8 cellular contexts compared by ENCODE assay signal in the genomic region with DNA sequence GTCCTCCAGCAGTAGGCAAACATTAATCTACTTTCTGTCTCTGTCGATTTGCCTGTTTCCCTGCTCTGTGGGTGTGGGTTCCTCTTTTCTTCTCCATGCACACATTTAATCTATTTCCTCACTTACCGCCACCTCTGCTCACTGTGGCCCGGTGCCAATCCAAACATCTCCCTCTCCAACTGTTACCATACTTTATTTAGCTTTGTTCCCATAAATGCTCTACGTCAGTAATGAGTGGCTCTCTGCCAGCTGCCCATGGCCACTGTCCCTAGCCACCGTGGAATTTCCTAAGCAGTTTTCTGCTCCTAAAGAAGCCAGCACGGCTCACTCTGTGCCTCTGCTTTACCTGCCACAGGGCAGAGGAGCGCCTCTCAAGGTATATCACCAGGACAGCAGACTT. TPM values are rescaled to one million over a fixed set of nuclear protein-coding genes. Genes with fewer than 3 reads are reported as not detected.
DNase-seq lines count a peak whose midpoint lies in the region; ATAC-seq and TF ChIP-seq lines count a peak whose summit lies in the region.

No MANE protein-coding gene starts in this region.

- TF ChIP-seq CTCF in SK-N-SH (IDR thresholded peaks at IDR 0.05) (no peak), Caco-2 (IDR thresholded peaks at IDR 0.05; ENCODE audit: insufficient read depth in 1 of 2, low read depth in 1 of 2, low read length in 1 of 2, severe bottlenecking in 1 of 2, unreplicated experiment in 1 of 2) (no peak)

- DNase-seq in NCI-H1105 (lab: John Stamatoyannopoulos, UW) (peak; percentile 95), SK-N-SH (peak; percentile 77), glomerular visceral epithelial cell (ENCODE audit: extremely low spot score) (peak; percentile 94), Caco-2 (no peak), cerebellum (ENCODE audit: low spot score) (no peak)

- peak; percentile 66 for ATAC-seq in GM21526 (IDR thresholded peaks at IDR 0.05; ENCODE audit: low FRiP score, unreplicated experiment)
- no peak for ATAC-seq in activated T-helper 17 cell treated with anti-CD3 and anti-CD28 coated beads, Interleukin-2, amount 50 U/mL, for 72 hours (replicated peaks)

- H3K4me2 ChIP-seq in SK-N-SH: peak overlapping the region; percentile 53

- H3K27me3 Mint-ChIP-seq in activated T-helper 17 cell treated with anti-CD3 and anti-CD28 coated beads, Interleukin-2, amount 50 U/mL, for 72 hours: peaks cover 8% of the 10 kb centered on the region
- no peaks in the 10 kb centered on the region for H3K27me3 Mint-ChIP-seq in Caco-2 (ENCODE audit: insufficient read depth, unreplicated experiment)

- TF ChIP-seq EP300 in SK-N-SH (IDR thresholded peaks at IDR 0.05; ENCODE audit: borderline replicate concordance in 1 of 2, low read depth in 1 of 2, low read length in 1 of 2): peak in 1 of 2 experiments; percentile 72; a peak in 3 of 4 replicates

- 6% methylated on average over 7 of the region's 7 CpGs for WGBS in SK-N-SH (ENCODE audit: low lambda C conversion rate)

- CTCF ChIA-PET in SK-N-SH (lab: Yijun Ruan, JAX) (interaction anchor here (0.8 to 0.9 kb wide), 2 partner anchors 9 to 21 kb away, joined by 3 to 6 read pairs; no protein-coding TSS in a partner anchor), Caco-2 (lab: Charles Lee) (no interaction called here)

- no peaks in the 10 kb centered on the region for H3K4me1 Mint-ChIP-seq in activated T-helper 17 cell treated with anti-CD3 and anti-CD28 coated beads, Interleukin-2, amount 50 U/mL, for 72 hours
- H3K4me1 Mint-ChIP-seq in Caco-2 (ENCODE audit: low read depth, unreplicated experiment): no peaks in the 10 kb centered on the region

- no peaks in the 10 kb centered on the region for H3K36me3 Mint-ChIP-seq in activated T-helper 17 cell treated with anti-CD3 and anti-CD28 coated beads, Interleukin-2, amount 50 U/mL, for 72 hours (ENCODE audit: low read depth)
- no peaks in the 10 kb centered on the region for H3K36me3 Mint-ChIP-seq in Caco-2 (ENCODE audit: insufficient read depth, unreplicated experiment)

- H3K4me3 Mint-ChIP-seq in activated T-helper 17 cell treated with anti-CD3 and anti-CD28 coated beads, Interleukin-2, amount 50 U/mL, for 72 hours: no peak overlapping the region
- no peak overlapping the region for H3K4me3 Mint-ChIP-seq in Caco-2 (ENCODE audit: unreplicated experiment)

- BruUV-seq in Caco-2 (replicated peaks; lab: Mats Ljungman, UMichigan): no TSS peak

- H3K79me2 ChIP-seq in SK-N-SH (ENCODE audit: insufficient read depth): no peaks in the 10 kb centered on the region

- H2AFZ ChIP-seq in SK-N-SH (ENCODE audit: low read depth): no peak overlapping the region

- 0 out of 2 replicates have a peak, but pooled peaks have one; percentile 9 for TF ChIP-seq RAD21 in SK-N-SH (IDR thresholded peaks at IDR 0.05; ENCODE audit: low read length)

- no peaks in the 10 kb centered on the region for H3F3A ChIP-seq in SK-N-SH (replicated peaks; ENCODE audit: insufficient read depth)

- H3K9me3 Mint-ChIP-seq in activated T-helper 17 cell treated with anti-CD3 and anti-CD28 coated beads, Interleukin-2, amount 50 U/mL, for 72 hours: no peaks in the 10 kb centered on the region
- no peaks in the 10 kb centered on the region for H3K9me3 Mint-ChIP-seq in Caco-2 (ENCODE audit: unreplicated experiment)

- POLR2A ChIA-PET in SK-N-SH (lab: Yijun Ruan, JAX): no interaction called here
- POLR2A ChIA-PET in Caco-2 (lab: Charles Lee): no interaction called here

- H4K20me1 ChIP-seq in SK-N-SH (ENCODE audit: insufficient read depth): no peaks in the 10 kb centered on the region

- H3K27me3 ChIP-seq in SK-N-SH (ENCODE audit: insufficient read depth) (no peaks in the 10 kb centered on the region), skeletal muscle tissue (ENCODE audit: control insufficient read depth in 3 of 3, insufficient read depth in 3 of 3, low read length in 3 of 3) (no peaks in the 10 kb centered on the region), Caco-2 (replicated peaks; ENCODE audit: control insufficient read depth, insufficient read depth, low read length) (no peaks in the 10 kb centered on the region)

- H3K4me3 ChIP-seq in SK-N-SH (ENCODE audit: low read depth in 2 of 2, low read length in 1 of 2) (peak overlapping the region in 1 of 2 experiments; percentile 14; a peak in 2 of 4 replicates), skeletal muscle tissue (ENCODE audit: low read length in 3 of 3) (peak overlapping the region; percentile 3 to 31 (median 23)), Caco-2 (ENCODE audit: low read depth, low read length) (no peak overlapping the region)

- H3K9ac ChIP-seq in SK-N-SH (no peak overlapping the region; the same call in 1 of the 2 replicates), skeletal muscle tissue (ENCODE audit: low read depth in 1 of 3, low read length in 3 of 3) (peak overlapping the region in 2 of 3 donors; percentile 8 to 35)

- intact Hi-C loops in Caco-2 (cut with micrococcal nuclease; ENCODE audit: unreplicated experiment): no loop called here

- no peak overlapping the region for H3K27ac Mint-ChIP-seq in activated T-helper 17 cell treated with anti-CD3 and anti-CD28 coated beads, Interleukin-2, amount 50 U/mL, for 72 hours
- H3K27ac Mint-ChIP-seq in Caco-2 (ENCODE audit: unreplicated experiment): no peak overlapping the region

- H3K4me1 ChIP-seq in SK-N-SH (ENCODE audit: control insufficient read depth in 1 of 2, insufficient read depth in 2 of 2, low read depth in 1 of 2, low read length in 1 of 2) (peaks cover 4 to 12% of the 10 kb centered on the region in 2 experiments; a peak in 1 of 4 replicates), skeletal muscle tissue (ENCODE audit: control insufficient read depth in 3 of 3, insufficient read depth in 3 of 3, low read length in 3 of 3) (peaks cover 4 to 8% (median 6%) of the 10 kb centered on the region in 3 donors), Caco-2 (no peaks in the 10 kb centered on the region)

- H3K27ac ChIP-seq in SK-N-SH (ENCODE audit: low read depth in 2 of 2, low read length in 1 of 2): peak overlapping the region; percentile 16 to 50; a peak in 2 of 4 replicates
- peak overlapping the region; percentile 36 for H3K27ac ChIP-seq in skeletal muscle tissue (ENCODE audit: low read depth, low read length)

- H3K36me3 ChIP-seq in SK-N-SH (replicated peaks in 1 of 2; ENCODE audit: control insufficient read depth in 1 of 2, insufficient read depth in 2 of 2, low read length in 1 of 2) (no peaks in the 10 kb centered on the region), skeletal muscle tissue (ENCODE audit: control insufficient read depth in 3 of 3, insufficient read depth in 3 of 3, low read length in 3 of 3) (no peaks in the 10 kb centered on the region), Caco-2 (ENCODE audit: control insufficient read depth, insufficient read depth, low read length) (no peaks in the 10 kb centered on the region)

- no peaks in the 10 kb centered on the region for H3K9me3 ChIP-seq in SK-N-SH
- no peaks in the 10 kb centered on the region for H3K9me3 ChIP-seq in skeletal muscle tissue (ENCODE audit: control insufficient read depth in 3 of 3, low read length in 3 of 3)
- H3K9me3 ChIP-seq in Caco-2: no peaks in the 10 kb centered on the region

- H3K9me2 ChIP-seq in SK-N-SH: no peaks in the 10 kb centered on the region

TF ChIP-seq in SK-N-SH, 30 proteins besides CTCF, POLR2A, EP300 and RAD21:
- TF ChIP-seq TCF12 (IDR thresholded peaks at IDR 0.05) (peak; percentile 42; the same call in 1 of the 2 replicates), MEF2A (IDR thresholded peaks at IDR 0.05; ENCODE audit: borderline replicate concordance, low read depth) (peak; percentile 58; the same call in 1 of the 2 replicates), RXRA (IDR thresholded peaks at IDR 0.05; ENCODE audit: borderline replicate concordance, low read depth) (no peak), FOSL2 (IDR thresholded peaks at IDR 0.05; ENCODE audit: borderline replicate concordance, low read depth) (no peak), CHD2 (IDR thresholded peaks at IDR 0.05; ENCODE audit: low read length, partially characterized antibody) (peak; percentile 47), NFIC (IDR thresholded peaks at IDR 0.05; ENCODE audit: borderline replicate concordance) (peak; percentile 92), TAF1 (IDR thresholded peaks at IDR 0.05; ENCODE audit: borderline replicate concordance, low read depth, low read length) (no peak), RCOR1 (IDR thresholded peaks at IDR 0.05; ENCODE audit: low read length) (peak; percentile 61; the same call in 1 of the 2 replicates), MXI1 (IDR thresholded peaks at IDR 0.05; ENCODE audit: low read depth, low read length) (peak; percentile 46; the same call in 1 of the 2 replicates), TEAD4 (IDR thresholded peaks at IDR 0.05; ENCODE audit: borderline replicate concordance, insufficient read depth) (no peak)
- TF ChIP-seq, protein P1, sequence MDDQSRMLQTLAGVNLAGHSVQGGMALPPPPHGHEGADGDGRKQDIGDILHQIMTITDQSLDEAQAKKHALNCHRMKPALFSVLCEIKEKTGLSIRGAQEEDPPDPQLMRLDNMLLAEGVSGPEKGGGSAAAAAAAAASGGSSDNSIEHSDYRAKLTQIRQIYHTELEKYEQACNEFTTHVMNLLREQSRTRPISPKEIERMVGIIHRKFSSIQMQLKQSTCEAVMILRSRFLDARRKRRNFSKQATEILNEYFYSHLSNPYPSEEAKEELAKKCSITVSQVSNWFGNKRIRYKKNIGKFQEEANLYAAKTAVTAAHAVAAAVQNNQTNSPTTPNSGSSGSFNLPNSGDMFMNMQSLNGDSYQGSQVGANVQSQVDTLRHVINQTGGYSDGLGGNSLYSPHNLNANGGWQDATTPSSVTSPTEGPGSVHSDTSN (IDR thresholded peaks at IDR 0.05): 0 out of 2 replicates have a peak, but pooled peaks have one; percentile 3
TF ChIP-seq in SK-N-SH: peak in this region for 7.

RNA-seq across cellular contexts. Expression of gene GOLPH3, which starts 19.5 kb away (rescaled TPM):
- polyA plus RNA-seq in SK-N-SH (2012; rRNA removed): 25.5 and 30.7 TPM in 2 replicates
- polyA plus RNA-seq in SK-N-SH (2012; cell fraction: cytosol; rRNA removed): 38.4 and 38.5 TPM in 2 replicates
- 13.7 and 19.2 TPM in 2 replicates for polyA plus RNA-seq in SK-N-SH (2012; cell fraction: nucleus; rRNA removed)
- total RNA-seq in skeletal muscle tissue (50.6 TPM), Caco-2 (2022) (107 and 122 TPM in 2 replicates), cerebellum (45.9 TPM)
- total RNA-seq in activated T-helper 17 cell treated with anti-CD3 and anti-CD28 coated beads, Interleukin-2, amount 50 U/mL, for 72 hours: 10 to 100 TPM; 51.7 to 74.1 TPM

Comparison
In these comparisons a context has a peak if more than half of its experiments do, and no peak if none do; other contexts are left out.
1. DNase-seq: peak in NCI-H1105 (single experiment), SK-N-SH (single experiment) and glomerular visceral epithelial cell (single experiment); none in Caco-2 (0 of 2) and cerebellum (single experiment).